1 cellular context compared by ENCODE assay signal in the genomic region with DNA sequence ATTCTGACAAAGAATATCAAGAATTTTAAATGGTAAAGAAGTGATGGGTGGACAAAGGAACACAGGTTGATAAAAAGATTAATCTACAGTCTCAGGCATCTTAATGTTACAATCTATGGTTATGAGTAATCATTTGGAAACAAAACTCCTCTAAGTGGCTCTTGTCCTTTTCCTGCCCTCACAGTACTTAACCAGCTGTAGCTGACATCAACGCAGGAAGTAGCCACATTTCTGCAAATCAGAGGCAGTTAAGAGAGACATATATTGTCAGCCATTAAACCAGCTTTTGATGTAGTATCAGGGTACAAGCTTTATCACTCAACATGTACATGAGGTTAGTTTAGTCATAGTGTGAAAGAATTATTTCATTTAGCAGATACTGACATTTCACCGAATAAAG.
TF ChIP-seq lines count a peak whose summit lies in the region.

No MANE protein-coding gene starts in this region.

TF ChIP-seq in HepG2, 621 proteins besides CTCF, POLR2A, EP300 and RAD21 (continued from another document):
- TF ChIP-seq ZNF749 (CRISPR knock-in tag; IDR thresholded peaks at IDR 0.05; ENCODE audit: borderline replicate concordance) (no peak), SETDB1 (CRISPR knock-in tag; IDR thresholded peaks at IDR 0.05; ENCODE audit: borderline replicate concordance) (no peak), ESRRA (CRISPR knock-in tag; IDR thresholded peaks at IDR 0.05; ENCODE audit: low read depth) (no peak), ZNF446 (CRISPR knock-in tag; IDR thresholded peaks at IDR 0.05) (no peak), ZNF883 (CRISPR knock-in tag; IDR thresholded peaks at IDR 0.05; ENCODE audit: not compliant biosample characterization) (no peak)
- TF ChIP-seq, protein P1, sequence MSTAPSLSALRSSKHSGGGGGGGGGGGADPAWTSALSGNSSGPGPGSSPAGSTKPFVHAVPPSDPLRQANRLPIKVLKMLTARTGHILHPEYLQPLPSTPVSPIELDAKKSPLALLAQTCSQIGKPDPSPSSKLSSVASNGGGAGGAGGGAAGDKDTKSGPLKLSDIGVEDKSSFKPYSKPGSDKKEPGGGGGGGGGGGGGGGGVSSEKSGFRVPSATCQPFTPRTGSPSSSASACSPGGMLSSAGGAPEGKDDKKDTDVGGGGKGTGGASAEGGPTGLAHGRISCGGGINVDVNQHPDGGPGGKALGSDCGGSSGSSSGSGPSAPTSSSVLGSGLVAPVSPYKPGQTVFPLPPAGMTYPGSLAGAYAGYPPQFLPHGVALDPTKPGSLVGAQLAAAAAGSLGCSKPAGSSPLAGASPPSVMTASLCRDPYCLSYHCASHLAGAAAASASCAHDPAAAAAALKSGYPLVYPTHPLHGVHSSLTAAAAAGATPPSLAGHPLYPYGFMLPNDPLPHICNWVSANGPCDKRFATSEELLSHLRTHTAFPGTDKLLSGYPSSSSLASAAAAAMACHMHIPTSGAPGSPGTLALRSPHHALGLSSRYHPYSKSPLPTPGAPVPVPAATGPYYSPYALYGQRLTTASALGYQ (CRISPR knock-in tag; IDR thresholded peaks at IDR 0.05), result no peak
